Comparison of ENCODE assay signal across 1 cellular context in genomic region chr19:17909017-17909732, GRCh38.
TF ChIP-seq lines count a peak whose summit lies in the region.

No MANE protein-coding gene starts in this region.

TF ChIP-seq in HCT116, 20 proteins besides CTCF, POLR2A, EP300 and RAD21:
- TF ChIP-seq ZBTB33 (IDR thresholded peaks at IDR 0.05; ENCODE audit: extremely low read depth, insufficient replicate concordance, low read length), result no peak
- TF ChIP-seq CEBPB (IDR thresholded peaks at IDR 0.05; ENCODE audit: low read depth), result no peak
- 0 out of 2 replicates have a peak, but pooled peaks have one; percentile 15 for TF ChIP-seq SP1 (IDR thresholded peaks at IDR 0.05; ENCODE audit: low read depth)
- TF ChIP-seq ZFX (IDR thresholded peaks at IDR 0.05), result no peak
